In the genomic region with DNA sequence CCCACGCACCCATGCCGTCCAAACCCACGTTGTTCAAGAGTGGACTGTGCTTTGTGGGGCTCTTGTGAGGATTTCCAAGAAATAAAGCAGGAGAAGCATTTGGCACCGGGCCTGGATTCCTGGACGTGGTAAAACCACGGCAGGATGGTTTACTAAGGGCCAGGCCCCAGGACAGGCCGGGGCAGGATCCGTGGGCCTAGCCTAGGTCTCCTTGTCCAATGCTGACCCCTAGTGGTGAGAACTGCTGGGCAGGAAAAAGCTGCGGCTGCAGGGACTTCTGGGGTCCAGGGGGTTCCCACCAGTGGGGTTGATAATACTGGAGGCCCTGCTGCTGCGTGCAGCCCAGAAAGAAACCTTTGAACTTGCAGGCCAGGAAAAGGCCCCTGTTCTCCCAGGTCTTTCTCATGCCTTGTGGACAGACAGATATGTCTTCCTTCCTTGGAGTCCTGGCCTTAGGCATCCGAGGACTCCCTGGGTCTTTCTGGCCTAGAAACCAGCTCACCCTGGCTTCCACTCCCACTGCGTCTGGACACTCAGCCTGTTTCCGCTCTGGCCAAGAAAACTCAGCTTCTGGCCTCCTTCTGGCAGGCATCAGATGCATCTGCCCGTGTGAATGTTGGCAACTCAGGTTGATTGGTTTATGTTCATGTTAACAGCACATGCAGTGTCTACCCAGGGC, we compare ENCODE assay signal across 8 cellular contexts.
DNase-seq lines count a peak whose midpoint lies in the region; ATAC-seq and TF ChIP-seq lines count a peak whose summit lies in the region.

No MANE protein-coding gene starts in this region.

- no peaks in the 10 kb centered on the region for H3K4me1 Mint-ChIP-seq in activated CD8-positive, alpha-beta T cell treated with anti-CD3 and anti-CD28 coated beads, Interleukin-2, amount 10 ng/mL, durations not matched to agents 7 days and 5 days (ENCODE audit: low read depth)
- H3K4me1 Mint-ChIP-seq in endodermal cell (no peaks in the 10 kb centered on the region), mesothelial cell of epicardium (peaks cover 5% of the 10 kb centered on the region)

- no peak overlapping the region for H3K9ac ChIP-seq in endodermal cell (ENCODE audit: extremely low read depth, low read length, poor library complexity, severe bottlenecking)

- DNase-seq in GM06990 (ENCODE audit: extremely low read depth, insufficient read length) (peak; percentile 38), NCI-H2171 treated with DMSO at 0.1 percent for 48 hours (lab: John Stamatoyannopoulos, UW) (peak; percentile 34), endodermal cell (peak; percentile 94), mesothelial cell of epicardium (ENCODE audit: low spot score in 2 of 2, unreplicated experiment in 2 of 2) (peak; percentile 53 to 83)
- DNase-seq in activated CD8-positive, alpha-beta T cell treated with anti-CD3 and anti-CD28 coated beads, Interleukin-2, amount 10 ng/mL, durations not matched to agents 7 days and 5 days, result peak; percentile 66
- peak; percentile 33 for DNase-seq in stimulated activated CD8-positive, alpha-beta memory T cell treated with anti-CD3 and anti-CD28 coated beads, Interleukin-4, amount 100 ng/mL, for 24 hours (ENCODE audit: low read depth)

- no peak overlapping the region for H3K4me3 Mint-ChIP-seq in activated CD8-positive, alpha-beta T cell treated with anti-CD3 and anti-CD28 coated beads, Interleukin-2, amount 10 ng/mL, durations not matched to agents 7 days and 5 days
- H3K4me3 Mint-ChIP-seq in endodermal cell (no peak overlapping the region), mesothelial cell of epicardium (no peak overlapping the region)

- 76 to 89% methylated on average over 10 to 14 of the region's 14 CpGs for WGBS in endodermal cell (ENCODE audit: insufficient coverage in 1 of 2, insufficient read length in 1 of 2), 2 experiments

- no peaks in the 10 kb centered on the region for H3K9me3 Mint-ChIP-seq in activated CD8-positive, alpha-beta T cell treated with anti-CD3 and anti-CD28 coated beads, Interleukin-2, amount 10 ng/mL, durations not matched to agents 7 days and 5 days (ENCODE audit: insufficient read depth)
- H3K9me3 Mint-ChIP-seq in endodermal cell (no peaks in the 10 kb centered on the region), mesothelial cell of epicardium (no peaks in the 10 kb centered on the region)

- H3K27me3 Mint-ChIP-seq in activated CD8-positive, alpha-beta T cell treated with anti-CD3 and anti-CD28 coated beads, Interleukin-2, amount 10 ng/mL, durations not matched to agents 7 days and 5 days (ENCODE audit: low read depth), result no peaks in the 10 kb centered on the region
- no peaks in the 10 kb centered on the region for H3K27me3 Mint-ChIP-seq in endodermal cell (ENCODE audit: insufficient read depth)
- H3K27me3 Mint-ChIP-seq in mesothelial cell of epicardium (ENCODE audit: low read depth), result no peaks in the 10 kb centered on the region

- H3K4me1 ChIP-seq in endodermal cell (ENCODE audit: control insufficient read depth, insufficient read depth, low read length), result no peaks in the 10 kb centered on the region

- H3K9me3 ChIP-seq in endodermal cell (ENCODE audit: control insufficient read depth, low read length), result no peaks in the 10 kb centered on the region

- H3K36me3 ChIP-seq in GM06990 (ENCODE audit: control insufficient read depth, insufficient read depth, low read length), result no peaks in the 10 kb centered on the region
- H3K36me3 ChIP-seq in endodermal cell (ENCODE audit: control insufficient read depth, insufficient read depth, low read length), result no peaks in the 10 kb centered on the region

- POLR2A ChIA-PET in activated CD8-positive, alpha-beta T cell treated with anti-CD3 and anti-CD28 coated beads, Interleukin-2, amount 10 ng/mL, durations not matched to agents 7 days and 5 days (lab: Charles Lee), result no interaction called here

- H3K27ac ChIP-seq in 22Rv1 (no peak overlapping the region), endodermal cell (ENCODE audit: low read depth, low read length) (no peak overlapping the region)

- CTCF ChIA-PET in activated CD8-positive, alpha-beta T cell treated with anti-CD3 and anti-CD28 coated beads, Interleukin-2, amount 10 ng/mL, durations not matched to agents 7 days and 5 days (lab: Charles Lee), result interaction anchor here (0.7 to 1.6 kb wide), 8 partner anchors 9 to 269 kb away, joined by 3 to 8 read pairs (median 4); no protein-coding TSS in a partner anchor

- TF ChIP-seq CTCF in 22Rv1 (IDR thresholded peaks at IDR 0.05) (peak; percentile 95), GM06990 (IDR thresholded peaks at IDR 0.05; ENCODE audit: insufficient read depth, low read length, poor library complexity, severe bottlenecking) (peak; percentile 90), endodermal cell (conservative IDR thresholded peaks at IDR 0.05) (peak; percentile 97), mesothelial cell of epicardium (IDR thresholded peaks at IDR 0.05; ENCODE audit: unreplicated experiment) (peak; percentile 94)

- H3K27ac Mint-ChIP-seq in activated CD8-positive, alpha-beta T cell treated with anti-CD3 and anti-CD28 coated beads, Interleukin-2, amount 10 ng/mL, durations not matched to agents 7 days and 5 days, result no peak overlapping the region
- no peak overlapping the region for H3K27ac Mint-ChIP-seq in endodermal cell
- H3K27ac Mint-ChIP-seq in mesothelial cell of epicardium, result peak overlapping the region; percentile 83

- no peak overlapping the region for H3K4me3 ChIP-seq in GM06990 (replicated peaks; ENCODE audit: low read depth, low read length)
- no peak overlapping the region for H3K4me3 ChIP-seq in endodermal cell (ENCODE audit: low read length)

- H3K27me3 ChIP-seq in GM06990 (replicated peaks; ENCODE audit: control insufficient read depth, insufficient read depth, low read length) (no peaks in the 10 kb centered on the region), endodermal cell (ENCODE audit: control insufficient read depth, insufficient read depth, low read length, poor library complexity, severe bottlenecking) (no peaks in the 10 kb centered on the region)

- H3K36me3 Mint-ChIP-seq in activated CD8-positive, alpha-beta T cell treated with anti-CD3 and anti-CD28 coated beads, Interleukin-2, amount 10 ng/mL, durations not matched to agents 7 days and 5 days (ENCODE audit: low read depth), result no peaks in the 10 kb centered on the region
- H3K36me3 Mint-ChIP-seq in endodermal cell (ENCODE audit: low read depth) (peaks cover 3% of the 10 kb centered on the region), mesothelial cell of epicardium (peaks cover 5% of the 10 kb centered on the region)

- peak; percentile 64 for ATAC-seq in activated CD8-positive, alpha-beta T cell treated with anti-CD3 and anti-CD28 coated beads, Interleukin-2, amount 10 ng/mL, durations not matched to agents 7 days and 5 days
- ATAC-seq in GM18858 (IDR thresholded peaks at IDR 0.05; ENCODE audit: unreplicated experiment), result no peak

Comparison
In these comparisons a context has a peak if more than half of its experiments do, and no peak if none do; other contexts are left out.
1. DNase-seq: peak in every context shown above with its lines; median percentile 94 in endodermal cell; 68 in mesothelial cell of epicardium; 66 in activated CD8-positive, alpha-beta T cell treated with anti-CD3 and anti-CD28 coated beads, Interleukin-2, amount 10 ng/mL, durations not matched to agents 7 days and 5 days; 38 in GM06990; 34 in NCI-H2171 treated with DMSO at 0.1 percent for 48 hours; 33 in stimulated activated CD8-positive, alpha-beta memory T cell treated with anti-CD3 and anti-CD28 coated beads, Interleukin-4, amount 100 ng/mL, for 24 hours.